Comparison of ENCODE assay signal across 29 cellular contexts in genomic region chr6:19454296-19454998, GRCh38.
"Had no signal": no experiment of that assay in that cellular context is flagged by ENCODE, and none has a peak within 500 bp of the region (broad histone marks: within the 10 kb centered on the region; RNA-seq: fewer than 3 reads in every experiment).

No MANE protein-coding gene starts in this region.

- H3K27me3 Mint-ChIP-seq: activated CD4-positive, alpha-beta T cell treated with anti-CD3 and anti-CD28 coated beads, Interleukin-2, amount 10 ng/mL, durations not matched to agents 24 days and 14 days; activated CD8-positive, alpha-beta memory T cell treated with anti-CD3 and anti-CD28 coated beads, Interleukin-2, amount 10 ng/mL, durations not matched to agents 7 days and 5 days; activated CD8-positive, alpha-beta T cell treated with anti-CD3 and anti-CD28 coated beads for 36 hours; stimulated activated memory B cell treated with anti-CD40 and anti-IgM and Interleukin-4, amounts not matched to agents 10 μg/mL and 1 μg/mL and 100 μg/mL, for 72 hours had no signal

- H3K4me3 ChIP-seq: esophagus squamous epithelium, gastroesophageal sphincter, heart left ventricle, lower lobe of right lung, mucosa of descending colon, sigmoid colon, smooth muscle cell, stomach, transverse colon, uterus had no signal

- H3K27me3 ChIP-seq: esophagus squamous epithelium, gastroesophageal sphincter, heart left ventricle, sigmoid colon, stomach, transverse colon, uterus had no signal

- DNase-seq: activated CD4-positive, alpha-beta T cell treated with anti-CD3 and anti-CD28 coated beads, Interleukin-2, amount 10 ng/mL, durations not matched to agents 24 days and 14 days; activated CD8-positive, alpha-beta memory T cell treated with anti-CD3 and anti-CD28 coated beads, Interleukin-2, amount 10 ng/mL, durations not matched to agents 7 days and 5 days; activated CD8-positive, alpha-beta T cell treated with anti-CD3 and anti-CD28 coated beads for 36 hours; activated gamma-delta T cell; activated naive CD4-positive, alpha-beta T cell treated with anti-CD3 and anti-CD28 coated beads, Interleukin-2, amount 50 U/mL, for 16 hours; activated T-cell treated with anti-CD3 and anti-CD28 coated beads for 4 hours; aorta; caudate nucleus; effector memory CD4-positive, alpha-beta T cell; esophagus squamous epithelium; heart left ventricle; kidney; lower lobe of right lung; mesendoderm; mucosa of descending colon; nephron progenitor cell; retina; sigmoid colon; stimulated activated CD4-positive, alpha-beta T cell treated with anti-CD3 and anti-CD28 coated beads, Interleukin-15, amount 100 ng/mL, for 24 hours; stomach; transverse colon; uterus had no signal

- H3K4me3 Mint-ChIP-seq: activated CD4-positive, alpha-beta T cell treated with anti-CD3 and anti-CD28 coated beads, Interleukin-2, amount 10 ng/mL, durations not matched to agents 24 days and 14 days; activated CD8-positive, alpha-beta memory T cell treated with anti-CD3 and anti-CD28 coated beads, Interleukin-2, amount 10 ng/mL, durations not matched to agents 7 days and 5 days; activated CD8-positive, alpha-beta T cell treated with anti-CD3 and anti-CD28 coated beads for 36 hours; activated T-helper 1 cell treated with anti-CD3 and anti-CD28 coated beads, Interleukin-12 subunit alpha, Interleukin-12 subunit beta, Interleukin-2, Interleukin-4 antibody, amounts not matched to agents 30 ng/mL and 10 ng/mL and 1 ng/mL, durations not matched to agents 14 hours and 24 hours and 36 hours; brain; nephron progenitor cell; stimulated activated memory B cell treated with anti-CD40 and anti-IgM and Interleukin-4, amounts not matched to agents 10 μg/mL and 1 μg/mL and 100 μg/mL, for 72 hours had no signal

- H3K27ac ChIP-seq: gastroesophageal sphincter, heart left ventricle, lower lobe of right lung, sigmoid colon, stomach, transverse colon, uterus had no signal

- H3K4me1 ChIP-seq: gastroesophageal sphincter, heart left ventricle, lower lobe of right lung, sigmoid colon, transverse colon, uterus had no signal

- FAIRE-seq: colon, endothelial cell of umbilical vein, kidney had no signal

- H3K9me3 ChIP-seq: esophagus squamous epithelium, gastroesophageal sphincter, heart left ventricle, lower lobe of right lung, mucosa of descending colon, sigmoid colon, stomach, transverse colon, uterus had no signal

- H3K36me3 ChIP-seq: esophagus squamous epithelium, gastroesophageal sphincter, heart left ventricle, lower lobe of right lung, sigmoid colon, stomach, transverse colon, uterus had no signal

- H3K27ac Mint-ChIP-seq: activated CD4-positive, alpha-beta T cell treated with anti-CD3 and anti-CD28 coated beads, Interleukin-2, amount 10 ng/mL, durations not matched to agents 24 days and 14 days; activated CD8-positive, alpha-beta memory T cell treated with anti-CD3 and anti-CD28 coated beads, Interleukin-2, amount 10 ng/mL, durations not matched to agents 7 days and 5 days; activated CD8-positive, alpha-beta T cell treated with anti-CD3 and anti-CD28 coated beads for 36 hours; activated T-helper 1 cell treated with anti-CD3 and anti-CD28 coated beads, Interleukin-12 subunit alpha, Interleukin-12 subunit beta, Interleukin-2, Interleukin-4 antibody, amounts not matched to agents 30 ng/mL and 10 ng/mL and 1 ng/mL, durations not matched to agents 14 hours and 24 hours and 36 hours; nephron progenitor cell; stimulated activated memory B cell treated with anti-CD40 and anti-IgM and Interleukin-4, amounts not matched to agents 10 μg/mL and 1 μg/mL and 100 μg/mL, for 72 hours had no signal

- H3K4me1 Mint-ChIP-seq: activated CD4-positive, alpha-beta T cell treated with anti-CD3 and anti-CD28 coated beads, Interleukin-2, amount 10 ng/mL, durations not matched to agents 24 days and 14 days; activated CD8-positive, alpha-beta memory T cell treated with anti-CD3 and anti-CD28 coated beads, Interleukin-2, amount 10 ng/mL, durations not matched to agents 7 days and 5 days; stimulated activated memory B cell treated with anti-CD40 and anti-IgM and Interleukin-4, amounts not matched to agents 10 μg/mL and 1 μg/mL and 100 μg/mL, for 72 hours had no signal

- H3K9me3 Mint-ChIP-seq: activated CD4-positive, alpha-beta T cell treated with anti-CD3 and anti-CD28 coated beads, Interleukin-2, amount 10 ng/mL, durations not matched to agents 24 days and 14 days; activated CD8-positive, alpha-beta T cell treated with anti-CD3 and anti-CD28 coated beads for 36 hours; activated T-helper 1 cell treated with anti-CD3 and anti-CD28 coated beads, Interleukin-12 subunit alpha, Interleukin-12 subunit beta, Interleukin-2, Interleukin-4 antibody, amounts not matched to agents 30 ng/mL and 10 ng/mL and 1 ng/mL, durations not matched to agents 14 hours and 24 hours and 36 hours; brain; nephron progenitor cell; stimulated activated memory B cell treated with anti-CD40 and anti-IgM and Interleukin-4, amounts not matched to agents 10 μg/mL and 1 μg/mL and 100 μg/mL, for 72 hours had no signal

- H3K36me3 Mint-ChIP-seq: activated CD8-positive, alpha-beta memory T cell treated with anti-CD3 and anti-CD28 coated beads, Interleukin-2, amount 10 ng/mL, durations not matched to agents 7 days and 5 days; brain; stimulated activated memory B cell treated with anti-CD40 and anti-IgM and Interleukin-4, amounts not matched to agents 10 μg/mL and 1 μg/mL and 100 μg/mL, for 72 hours had no signal
